In genomic region chr22:43993072-43993760, GRCh38 we compare ENCODE assay signal across 8 cellular contexts. TPM values are rescaled to one million over a fixed set of nuclear protein-coding genes. Genes with fewer than 3 reads are reported as not detected.
DNase-seq lines count a peak whose midpoint lies in the region; ATAC-seq lines count a peak whose summit lies in the region.

No MANE protein-coding gene starts in this region.

- ATAC-seq in left lobe of liver (peak; percentile 88), GM21825 (IDR thresholded peaks at IDR 0.05; ENCODE audit: unreplicated experiment) (no peak)

- DNase-seq in NCI-H510A treated with DMSO at 0.1 percent for 48 hours (lab: John Stamatoyannopoulos, UW) (peak; percentile 53), NCI-H510A (lab: John Stamatoyannopoulos, UW) (no peak), NCI-H2107 (lab: John Stamatoyannopoulos, UW) (peak; percentile 42), cerebellum (ENCODE audit: low spot score) (peak; percentile 69), left lobe of liver (ENCODE audit: low spot score) (no peak)
- peak; percentile 54 for DNase-seq in activated CD4-positive, CD25-positive, alpha-beta regulatory T cell treated with anti-CD3 and anti-CD28 coated beads, Interleukin-2, amount 50 U/mL, for 72 hours
- DNase-seq in stimulated activated CD4-positive, alpha-beta T cell treated with anti-CD3 and anti-CD28 coated beads, TNF-alpha, amount 100 ng/mL, for 1 hour (ENCODE audit: low read depth in 3 of 3, low spot score in 1 of 3): peak in 2 of 3 donors; percentile 22 to 39

RNA-seq across cellular contexts. Expression of gene PARVB, which starts 30.9 kb away (rescaled TPM):
- total RNA-seq in cerebellum: 5.1 TPM
- total RNA-seq in left lobe of liver: 14.3 TPM

RNA-seq across cellular contexts. Expression of gene SAMM50, which starts 38.0 kb away (rescaled TPM):
- 29.1 TPM for total RNA-seq in cerebellum
- 23.6 TPM for total RNA-seq in left lobe of liver

Comparison
In these comparisons a context has a peak if more than half of its experiments do, and no peak if none do; other contexts are left out.
1. DNase-seq: peak in NCI-H510A treated with DMSO at 0.1 percent for 48 hours (single experiment), NCI-H2107 (single experiment), activated CD4-positive, CD25-positive, alpha-beta regulatory T cell treated with anti-CD3 and anti-CD28 coated beads, Interleukin-2, amount 50 U/mL, for 72 hours (single experiment), cerebellum (single experiment) and stimulated activated CD4-positive, alpha-beta T cell treated with anti-CD3 and anti-CD28 coated beads, TNF-alpha, amount 100 ng/mL, for 1 hour (2 of 3); none in NCI-H510A (single experiment) and left lobe of liver (single experiment).